17 cellular contexts compared by ENCODE assay signal in genomic region chr18:37006742-37007141, GRCh38.
A peak's percentile ranks its signal among the peaks of the same experiment; 100 is the strongest.
DNase-seq lines count a peak whose midpoint lies in the region; ATAC-seq and TF ChIP-seq lines count a peak whose summit lies in the region.
"Had no signal": no experiment of that assay in that cellular context is flagged by ENCODE, and none has a peak within 500 bp of the region (broad histone marks: within the 10 kb centered on the region; RNA-seq: fewer than 3 reads in every experiment).

No MANE protein-coding gene starts in this region.

- no peak overlapping the region for H3K27ac ChIP-seq in naive thymus-derived CD4-positive, alpha-beta T cell (ENCODE audit: low read depth, low read length)
- no peak overlapping the region for H3K27ac ChIP-seq in prostate gland
- H3K27ac ChIP-seq: C4-2B, right lobe of liver had no signal

- H3K4me1 Mint-ChIP-seq in naive thymus-derived CD4-positive, alpha-beta T cell, result peaks cover 0 to 6% (median 0%) of the 10 kb centered on the region in 7 donors
- H3K4me1 Mint-ChIP-seq: activated B cell treated with CpG ODN at 0.5 μM for 24 hours; activated T-helper 17 cell treated with anti-CD3 and anti-CD28 coated beads, Interleukin-2, amount 50 U/mL, for 72 hours had no signal

- no peak for TF ChIP-seq POLR2A in prostate gland (IDR thresholded peaks at IDR 0.05)

- no peaks in the 10 kb centered on the region for H3K9me3 ChIP-seq in naive thymus-derived CD4-positive, alpha-beta T cell (ENCODE audit: control insufficient read depth in 2 of 3, low read length in 3 of 3)
- H3K9me3 ChIP-seq in prostate gland, result no peaks in the 10 kb centered on the region
- H3K9me3 ChIP-seq: right lobe of liver had no signal

- POLR2A ChIA-PET in naive thymus-derived CD4-positive, alpha-beta T cell (lab: Charles Lee), result no interaction called here

- no peak for TF ChIP-seq CTCF in prostate gland (IDR thresholded peaks at IDR 0.05)

- no peaks in the 10 kb centered on the region for H3K27me3 ChIP-seq in naive thymus-derived CD4-positive, alpha-beta T cell (ENCODE audit: control insufficient read depth in 2 of 2, insufficient read depth in 2 of 2, low read length in 2 of 2)
- no peaks in the 10 kb centered on the region for H3K27me3 ChIP-seq in prostate gland (replicated peaks; ENCODE audit: insufficient read depth)
- H3K27me3 ChIP-seq: right lobe of liver had no signal

- no peaks in the 10 kb centered on the region for H3K4me1 ChIP-seq in naive thymus-derived CD4-positive, alpha-beta T cell (ENCODE audit: control insufficient read depth in 2 of 2, insufficient read depth in 2 of 2, low read length in 2 of 2)
- no peaks in the 10 kb centered on the region for H3K4me1 ChIP-seq in prostate gland (replicated peaks)
- H3K4me1 ChIP-seq: right lobe of liver had no signal

- ATAC-seq in GM18508 (IDR thresholded peaks at IDR 0.05; ENCODE audit: insufficient read depth, unreplicated experiment) (peak; percentile 89), GM19468 (IDR thresholded peaks at IDR 0.05; ENCODE audit: extremely low read depth, unreplicated experiment) (peak; percentile 37), HG02938 (IDR thresholded peaks at IDR 0.05; ENCODE audit: unreplicated experiment) (peak; percentile 66)
- ATAC-seq in naive thymus-derived CD4-positive, alpha-beta T cell, result no peak
- ATAC-seq: activated T-helper 17 cell treated with anti-CD3 and anti-CD28 coated beads, Interleukin-2, amount 50 U/mL, for 72 hours; right lobe of liver; SK-N-SH treated with all-trans-retinoic acid at 6 μM for 48 hours had no signal

- CTCF ChIA-PET in naive thymus-derived CD4-positive, alpha-beta T cell (lab: Charles Lee), result interaction anchor here (0.7 kb wide), 1 partner anchor 1033 kb away, joined by 3 read pairs; no protein-coding TSS in a partner anchor

- H3K27me3 Mint-ChIP-seq in naive thymus-derived CD4-positive, alpha-beta T cell, result no peaks in the 10 kb centered on the region
- H3K27me3 Mint-ChIP-seq: activated B cell treated with CpG ODN at 0.5 μM for 24 hours; activated T-helper 17 cell treated with anti-CD3 and anti-CD28 coated beads, Interleukin-2, amount 50 U/mL, for 72 hours had no signal

- H3K27ac Mint-ChIP-seq in naive thymus-derived CD4-positive, alpha-beta T cell, result no peak overlapping the region
- H3K27ac Mint-ChIP-seq: activated B cell treated with CpG ODN at 0.5 μM for 24 hours; activated T-helper 17 cell treated with anti-CD3 and anti-CD28 coated beads, Interleukin-2, amount 50 U/mL, for 72 hours had no signal

- H3K36me3 Mint-ChIP-seq in naive thymus-derived CD4-positive, alpha-beta T cell, result peaks cover 0 to 68% (median 36%) of the 10 kb centered on the region in 5 donors

- peak; percentile 31 to 69 for DNase-seq in NCI-H524 (lab: John Stamatoyannopoulos, UW)
- no peak for DNase-seq in GM19240 (ENCODE audit: insufficient read length, low spot score)
- no peak for DNase-seq in naive thymus-derived CD4-positive, alpha-beta T cell
- DNase-seq in prostate gland (ENCODE audit: low spot score), result no peak
- no peak for DNase-seq in NCI-H226
- DNase-seq: activated B cell treated with CpG ODN at 0.5 μM for 24 hours; effector CD8-positive, alpha-beta T cell; glutamatergic neuron; Karpas-422; NCI-H2081; right lobe of liver had no signal

- H3K4me3 ChIP-seq in naive thymus-derived CD4-positive, alpha-beta T cell (ENCODE audit: low read length), result no peak overlapping the region
- no peak overlapping the region for H3K4me3 ChIP-seq in prostate gland
- H3K4me3 ChIP-seq: right lobe of liver had no signal

- no peak overlapping the region for H3K4me3 Mint-ChIP-seq in naive thymus-derived CD4-positive, alpha-beta T cell
- H3K4me3 Mint-ChIP-seq: activated B cell treated with CpG ODN at 0.5 μM for 24 hours; activated T-helper 17 cell treated with anti-CD3 and anti-CD28 coated beads, Interleukin-2, amount 50 U/mL, for 72 hours had no signal

- intact Hi-C loops in naive thymus-derived CD4-positive, alpha-beta T cell (cut with micrococcal nuclease), result no loop called here
- intact Hi-C loops in prostate gland (cut with DNase I), result no loop called here

- peaks cover 7 to 50% (median 19%) of the 10 kb centered on the region in 11 donors for H3K9me3 Mint-ChIP-seq in naive thymus-derived CD4-positive, alpha-beta T cell
- H3K9me3 Mint-ChIP-seq: activated B cell treated with CpG ODN at 0.5 μM for 24 hours had no signal

- no peaks in the 10 kb centered on the region for H3K36me3 ChIP-seq in naive thymus-derived CD4-positive, alpha-beta T cell (ENCODE audit: control insufficient read depth in 2 of 3, insufficient read depth in 3 of 3, low read length in 3 of 3)
- no peaks in the 10 kb centered on the region for H3K36me3 ChIP-seq in prostate gland
- H3K36me3 ChIP-seq: right lobe of liver had no signal

Comparison
In these comparisons a context has a peak if more than half of its experiments do, and no peak if none do; other contexts are left out.
1. DNase-seq: peak in NCI-H524 (2 of 2); none in GM19240 (single experiment), naive thymus-derived CD4-positive, alpha-beta T cell (0 of 9), prostate gland (single experiment) and NCI-H226 (single experiment).